Comparison of ENCODE assay signal across 7 cellular contexts in the genomic region with DNA sequence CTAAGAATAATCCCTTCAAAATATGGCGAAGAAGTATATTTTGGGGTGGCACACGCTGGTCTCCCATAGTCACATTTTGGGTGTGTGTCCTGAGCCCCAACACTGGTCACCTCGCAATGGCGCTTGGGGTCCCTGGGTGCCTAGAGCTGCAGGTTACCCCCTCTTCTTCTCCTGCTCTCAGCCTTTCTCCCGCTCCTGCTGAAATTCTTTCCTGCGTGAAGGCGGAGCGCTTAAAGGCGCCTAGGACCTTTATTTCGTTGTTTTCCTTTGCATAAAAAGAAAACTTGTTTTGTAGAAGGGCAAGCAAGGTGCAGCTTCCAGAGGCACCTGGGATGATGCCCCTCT. TPM values are rescaled to one million over a fixed set of nuclear protein-coding genes. Genes with fewer than 3 reads are reported as not detected.
DNase-seq lines count a peak whose midpoint lies in the region; FAIRE-seq and TF ChIP-seq lines count a peak whose summit lies in the region.

No MANE protein-coding gene starts in this region.

- no peaks in the 10 kb centered on the region for H3K4me1 Mint-ChIP-seq in glutamatergic neuron (ENCODE audit: low read depth, unreplicated experiment)

- H3K36me3 Mint-ChIP-seq in glutamatergic neuron (ENCODE audit: unreplicated experiment), result no peaks in the 10 kb centered on the region

- H3K4me1 ChIP-seq in small intestine (ENCODE audit: control insufficient read depth in 2 of 2, insufficient read depth in 1 of 2, low read depth in 1 of 2, low read length in 1 of 2), result no peaks in the 10 kb centered on the region

- peaks cover 7% of the 10 kb centered on the region for H3K27me3 Mint-ChIP-seq in glutamatergic neuron (ENCODE audit: unreplicated experiment)

- H3K27me3 ChIP-seq in H7 (ENCODE audit: control insufficient read depth, insufficient read depth, low read length) (peaks cover 38% of the 10 kb centered on the region), WERI-Rb-1 (ENCODE audit: insufficient read depth, low read depth, severe bottlenecking) (no peaks in the 10 kb centered on the region), small intestine (ENCODE audit: control insufficient read depth in 2 of 2, insufficient read depth in 2 of 2, low read length in 2 of 2) (peaks cover 4 to 11% of the 10 kb centered on the region in 2 donors)

- WGBS in small intestine, 3 donors, result 22 to 31% (median 22%) methylated on average over 10 of the region's 10 CpGs

- H3K4me3 ChIP-seq in H7 (ENCODE audit: insufficient read depth, low read depth, low read length), result peak overlapping the region; percentile 60
- H3K4me3 ChIP-seq in WERI-Rb-1 (ENCODE audit: low read depth, low read length), result peak overlapping the region; percentile 58
- H3K4me3 ChIP-seq in small intestine (ENCODE audit: low read depth in 1 of 2, low read length in 2 of 2), result peak overlapping the region; percentile 69 to 70

- DNase-seq in H7, result no peak
- no peak for DNase-seq in WERI-Rb-1
- DNase-seq in glutamatergic neuron, result no peak
- DNase-seq in small intestine, result no peak
- no peak for DNase-seq in T-helper 9 cell
- no peak for DNase-seq in urothelium cell line (ENCODE audit: low spot score)
- no peak for DNase-seq in NCI-H524 treated with DMSO at 0.1 percent for 48 hours (lab: John Stamatoyannopoulos, UW)

- H3K9me3 ChIP-seq in WERI-Rb-1 (ENCODE audit: severe bottlenecking) (no peaks in the 10 kb centered on the region), small intestine (ENCODE audit: control insufficient read depth, low read depth) (no peaks in the 10 kb centered on the region)

- no peak overlapping the region for H3K27ac Mint-ChIP-seq in glutamatergic neuron (ENCODE audit: unreplicated experiment)

- no peaks in the 10 kb centered on the region for H3K36me3 ChIP-seq in H7 (replicated peaks; ENCODE audit: control insufficient read depth, insufficient read depth, low read length)
- no peaks in the 10 kb centered on the region for H3K36me3 ChIP-seq in WERI-Rb-1
- no peaks in the 10 kb centered on the region for H3K36me3 ChIP-seq in small intestine (ENCODE audit: control insufficient read depth in 2 of 2, insufficient read depth in 2 of 2, low read length in 2 of 2)

- TF ChIP-seq CTCF in WERI-Rb-1 (IDR thresholded peaks at IDR 0.05; ENCODE audit: low read depth, low read length), result no peak
- no peak for TF ChIP-seq CTCF in glutamatergic neuron (IDR thresholded peaks at IDR 0.05; ENCODE audit: partially characterized antibody, unreplicated experiment)

- H3K4me3 Mint-ChIP-seq in glutamatergic neuron (ENCODE audit: unreplicated experiment), result peak overlapping the region; percentile 71

- FAIRE-seq in small intestine (lab: Jason Lieb, UNC) (no peak), urothelium cell line (lab: Jason Lieb, UNC) (no peak)

- H3K27ac ChIP-seq in WERI-Rb-1 (no peak overlapping the region), small intestine (ENCODE audit: low read depth in 1 of 2, low read length in 1 of 2) (peak overlapping the region in 1 of 2 donors; percentile 45)

- no peaks in the 10 kb centered on the region for H3K9me3 Mint-ChIP-seq in glutamatergic neuron (ENCODE audit: unreplicated experiment)

RNA-seq across cellular contexts. Expression of gene PIK3CD, which starts 0.3 kb away (rescaled TPM):
- 6.9 and 18.1 TPM in 2 replicates for total RNA-seq in H7 (2014; rRNA removed; shearing (Covaris generic))
- 39.4 TPM for total RNA-seq in glutamatergic neuron (ENCODE audit: unreplicated experiment)
- 1 to 10 TPM; 1.8 to 3.6 (median 3.5) TPM for polyA plus RNA-seq in small intestine
